In genomic region chr5:159226451-159226850, GRCh38 we compare ENCODE assay signal across 19 cellular contexts. TPM values are rescaled to one million over a fixed set of nuclear protein-coding genes. Genes with fewer than 3 reads are reported as not detected.
DNase-seq lines count a peak whose midpoint lies in the region; ATAC-seq, FAIRE-seq and TF ChIP-seq lines count a peak whose summit lies in the region.
"Had no signal": no experiment of that assay in that cellular context is flagged by ENCODE, and none has a peak within 500 bp of the region (broad histone marks: within the 10 kb centered on the region; RNA-seq: fewer than 3 reads in every experiment).

No MANE protein-coding gene starts in this region.

- no peak for FAIRE-seq in keratinocyte (lab: Jason Lieb, UNC)
- FAIRE-seq: A204.1, D721Med, H54 had no signal

- H3K9me3 ChIP-seq in RWPE2 (ENCODE audit: severe bottlenecking) (no peaks in the 10 kb centered on the region), keratinocyte (ENCODE audit: control insufficient read depth, low read depth, low read length) (no peaks in the 10 kb centered on the region), mucosa of descending colon (no peaks in the 10 kb centered on the region)
- H3K9me3 ChIP-seq: Caco-2 had no signal

- no peak overlapping the region for H3K9ac ChIP-seq in keratinocyte (ENCODE audit: control insufficient read depth, extremely low read depth, insufficient read depth, low read length)

- DNase-seq in RWPE2 (ENCODE audit: low spot score), result no peak
- DNase-seq in epithelial cell of esophagus (ENCODE audit: low read depth), result no peak
- DNase-seq in keratinocyte (ENCODE audit: low read depth, low spot score), result no peak
- no peak for DNase-seq in mucosa of descending colon
- no peak for DNase-seq in NCI-H2107 treated with DMSO at 0.1 percent for 48 hours (lab: John Stamatoyannopoulos, UW; ENCODE audit: unreplicated experiment)
- no peak for DNase-seq in SHP77 (lab: John Stamatoyannopoulos, UW)
- DNase-seq in stimulated activated CD4-positive, alpha-beta T cell treated with anti-CD3 and anti-CD28 coated beads, Interleukin-4, amount 100 ng/mL, for 4 hours, result no peak
- DNase-seq: AML-193; Caco-2; CD4-positive, alpha-beta T cell; DMS79 treated with DMSO at 0.1 percent for 48 hours; GF-D8; HCEC 1CT had no signal

- H3K79me2 ChIP-seq in keratinocyte (ENCODE audit: control insufficient read depth, insufficient read depth, low read length), result no peaks in the 10 kb centered on the region

- H3K36me3 ChIP-seq in RWPE2 (ENCODE audit: low read depth), result no peaks in the 10 kb centered on the region
- H3K36me3 ChIP-seq in keratinocyte (ENCODE audit: control insufficient read depth in 2 of 2, extremely low read depth in 1 of 2, insufficient read depth in 2 of 2, low read length in 2 of 2), result no peaks in the 10 kb centered on the region
- no peaks in the 10 kb centered on the region for H3K36me3 ChIP-seq in mucosa of descending colon (ENCODE audit: low read depth)

- no peak overlapping the region for H3K4me2 ChIP-seq in keratinocyte (ENCODE audit: control insufficient read depth, extremely low read depth, insufficient read depth, low read depth, low read length)
- H3K4me2 ChIP-seq: GM23338 had no signal

- H3K27ac ChIP-seq in RWPE2 (ENCODE audit: poor library complexity, severe bottlenecking), result peak overlapping the region; percentile 93
- peak overlapping the region; percentile 64 for H3K27ac ChIP-seq in keratinocyte (ENCODE audit: control insufficient read depth, insufficient read depth, low read length)
- H3K27ac ChIP-seq: C4-2B had no signal

- intact Hi-C loops in mucosa of descending colon (cut with DNase I, micrococcal nuclease), result no loop called here

- no peaks in the 10 kb centered on the region for H4K20me1 ChIP-seq in keratinocyte (ENCODE audit: control insufficient read depth, extremely low read depth, insufficient read depth, low read length)

- TF ChIP-seq CTCF in RWPE2 (IDR thresholded peaks at IDR 0.05; ENCODE audit: poor library complexity, severe bottlenecking) (no peak), epithelial cell of esophagus (IDR thresholded peaks at IDR 0.05; ENCODE audit: insufficient read depth, low read depth, low read length, missing control alignments) (peak; percentile 3), keratinocyte (optimal IDR thresholded peaks at IDR 0.05 in 1 of 3, IDR thresholded peaks at IDR 0.05 in 1 of 3, conservative IDR thresholded peaks at IDR 0.05 in 1 of 3; ENCODE audit: extremely low read depth in 1 of 3, insufficient read depth in 2 of 3, low read length in 3 of 3) (peak in 1 of 3 experiments; percentile 13), mucosa of descending colon (IDR thresholded peaks at IDR 0.05) (no peak)

- H3K27me3 ChIP-seq in RWPE2 (ENCODE audit: insufficient read depth, poor library complexity, severe bottlenecking) (no peaks in the 10 kb centered on the region), keratinocyte (ENCODE audit: control insufficient read depth, extremely low read depth, insufficient read depth, low read length) (no peaks in the 10 kb centered on the region)

- H3K9me1 ChIP-seq in keratinocyte (ENCODE audit: control insufficient read depth, extremely low read depth, insufficient read depth, low read length), result no peaks in the 10 kb centered on the region

- ATAC-seq in RWPE2 (ENCODE audit: low read depth), result no peak
- ATAC-seq in mucosa of descending colon, result peak; percentile 39
- no peak for ATAC-seq in HG03342 (IDR thresholded peaks at IDR 0.05; ENCODE audit: unreplicated experiment)
- ATAC-seq: GM23338 had no signal

- H3K4me3 ChIP-seq in RWPE2 (ENCODE audit: severe bottlenecking), result no peak overlapping the region
- no peak overlapping the region for H3K4me3 ChIP-seq in epithelial cell of esophagus (ENCODE audit: low read length)
- H3K4me3 ChIP-seq in keratinocyte (ENCODE audit: control insufficient read depth in 2 of 3, extremely low read depth in 1 of 3, insufficient read depth in 2 of 3, low read depth in 1 of 3, low read length in 3 of 3), result no peak overlapping the region
- H3K4me3 ChIP-seq in mucosa of descending colon, result no peak overlapping the region
- H3K4me3 ChIP-seq: GM23338 had no signal

- no peak overlapping the region for H2AFZ ChIP-seq in keratinocyte (ENCODE audit: control insufficient read depth, low read length)
- H2AFZ ChIP-seq: GM23338 had no signal

- peaks cover 49% of the 10 kb centered on the region for H3K4me1 ChIP-seq in RWPE2 (ENCODE audit: insufficient read depth, poor library complexity, severe bottlenecking)
- H3K4me1 ChIP-seq in keratinocyte (ENCODE audit: control insufficient read depth, extremely low read depth, insufficient read depth, low read length), result peaks cover 37% of the 10 kb centered on the region
- no peaks in the 10 kb centered on the region for H3K4me1 ChIP-seq in mucosa of descending colon (ENCODE audit: low read depth)

- dilution Hi-C loops in keratinocyte (cut with MboI; ENCODE audit: extremely low pct_ligation_motif_present, low sequenced_read_pairs), result no loop called here

RNA-seq across cellular contexts. Expression of gene RNF145, which starts 17.1 kb away (rescaled TPM):
- polyA plus RNA-seq in keratinocyte, result 52.7 to 79.8 TPM (median 78.6 TPM) in 3 replicates
- 23.9 TPM for polyA plus RNA-seq in keratinocyte (2011; ENCODE audit: low read depth)
- 38.6 and 70.8 TPM in 2 replicates for polyA plus RNA-seq in keratinocyte (2011; cell fraction: cytosol; rRNA removed)
- polyA plus RNA-seq in keratinocyte (2011; cell fraction: nucleus; rRNA removed), result 87.7 and 102 TPM in 2 replicates
- polyA plus RNA-seq in keratinocyte (2012; ENCODE audit: low replicate concordance), result 46.0 and 61.8 TPM in 2 replicates
- polyA minus RNA-seq in keratinocyte, result 45.7 to 78.2 TPM (median 50.8 TPM) in 3 replicates
- 31.1 TPM for polyA minus RNA-seq in keratinocyte (2011; cell fraction: cytosol; rRNA and poly(A)+ RNA removed)
- polyA minus RNA-seq in keratinocyte (2011; cell fraction: nucleus; rRNA and poly(A)+ RNA removed), result 75.4 and 114 TPM in 2 replicates
- 10 to 100 TPM; 50.0 to 72.6 (median 57.2) TPM for total RNA-seq in mucosa of descending colon

RNA-seq across cellular contexts. Expression of gene UBLCP1, which starts 36.6 kb away (rescaled TPM):
- polyA plus RNA-seq in keratinocyte, result 21.6 to 42.5 TPM (median 26.7 TPM) in 3 replicates
- 43.7 TPM for polyA plus RNA-seq in keratinocyte (2011; ENCODE audit: low read depth)
- polyA plus RNA-seq in keratinocyte (2011; cell fraction: cytosol; rRNA removed), result 23.8 and 44.7 TPM in 2 replicates
- 18.1 and 29.8 TPM in 2 replicates for polyA plus RNA-seq in keratinocyte (2011; cell fraction: nucleus; rRNA removed)
- polyA plus RNA-seq in keratinocyte (2012; ENCODE audit: low replicate concordance), result 23.1 and 29.9 TPM in 2 replicates
- polyA minus RNA-seq in keratinocyte, result 1.9 to 13.1 TPM (median 4.1 TPM) in 3 replicates
- 7.1 TPM for polyA minus RNA-seq in keratinocyte (2011; cell fraction: cytosol; rRNA and poly(A)+ RNA removed)
- polyA minus RNA-seq in keratinocyte (2011; cell fraction: nucleus; rRNA and poly(A)+ RNA removed), result 5.9 and 10.6 TPM in 2 replicates
- 10 to 100 TPM; 12.1 to 18.3 (median 17.7) TPM for total RNA-seq in mucosa of descending colon
